Comparison of ENCODE assay signal across 18 cellular contexts in the genomic region with DNA sequence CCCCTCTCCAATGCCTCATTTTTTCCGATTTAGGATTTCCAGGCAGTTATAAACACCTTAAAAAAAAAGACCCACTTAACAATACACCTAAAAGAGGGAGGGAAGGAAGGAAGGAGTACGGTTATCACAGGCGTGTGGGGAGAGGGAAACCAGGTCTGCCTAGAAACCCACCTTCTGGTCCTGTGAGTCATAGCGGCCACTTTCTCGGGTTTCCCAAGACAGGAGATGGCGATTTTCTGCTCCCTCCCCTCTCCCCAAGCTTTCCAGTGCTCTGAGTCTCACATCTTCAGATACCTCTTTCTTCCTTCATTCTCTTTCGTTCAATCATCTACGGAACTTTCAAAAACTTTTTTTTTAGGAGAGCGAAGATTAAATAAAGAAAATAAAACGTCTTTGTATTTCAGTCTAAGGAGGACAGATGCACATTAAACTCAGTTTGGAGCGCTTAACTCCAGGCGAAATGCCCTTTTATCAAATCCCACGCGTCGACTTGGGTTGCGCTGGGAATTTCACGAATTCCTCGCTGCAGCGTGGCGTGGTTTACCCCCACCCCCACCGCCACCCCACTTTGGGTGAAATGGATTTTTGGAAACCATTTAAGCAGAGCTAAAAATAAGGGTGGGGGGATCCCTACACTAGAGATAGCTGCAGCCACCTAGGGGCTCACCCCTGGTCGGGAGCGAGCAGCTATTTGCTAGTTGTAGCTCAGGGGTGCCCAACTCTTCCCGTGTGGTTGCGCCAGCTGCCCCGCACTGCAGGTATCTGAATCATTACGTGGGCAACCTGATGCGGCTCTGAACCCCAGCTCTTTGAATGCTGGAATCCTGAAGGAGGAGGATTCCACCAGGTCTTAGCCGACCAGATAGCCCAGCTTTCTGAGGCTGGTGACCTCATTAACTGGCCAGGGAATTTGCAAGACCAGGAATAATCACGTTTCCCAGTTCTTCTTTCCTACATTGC. TPM values are rescaled to one million over a fixed set of nuclear protein-coding genes. Genes with fewer than 3 reads are reported as not detected.
DNase-seq lines count a peak whose midpoint lies in the region; ATAC-seq and TF ChIP-seq lines count a peak whose summit lies in the region.
"Had no signal": no experiment of that assay in that cellular context is flagged by ENCODE, and none has a peak within 500 bp of the region (broad histone marks: within the 10 kb centered on the region; RNA-seq: fewer than 3 reads in every experiment).

No MANE protein-coding gene starts in this region.

- H2BK5ac ChIP-seq in neuronal stem cell (ENCODE audit: low read length): no peak overlapping the region

- no peak overlapping the region for H3K14ac ChIP-seq in neuronal stem cell (ENCODE audit: low read length)

- H3K4me1 ChIP-seq in GM23338 (ENCODE audit: insufficient read depth) (peaks cover 47% of the 10 kb centered on the region), neuronal stem cell (ENCODE audit: control insufficient read depth in 2 of 2, insufficient read depth in 1 of 2, low read depth in 1 of 2, low read length in 2 of 2) (peaks cover 0 to 5% of the 10 kb centered on the region in 2 donors)

- H3K27me3 ChIP-seq in GM23338 (ENCODE audit: insufficient read depth) (peaks cover 73% of the 10 kb centered on the region), neuronal stem cell (ENCODE audit: control insufficient read depth in 3 of 3, insufficient read depth in 3 of 3, low read depth in 1 of 3, low read length in 3 of 3) (peaks cover 44 to 87% (median 74%) of the 10 kb centered on the region in 3 experiments)

- H3K18ac ChIP-seq in neuronal stem cell (ENCODE audit: low read length): no peak overlapping the region

- H3K36me3 ChIP-seq in GM23338 (ENCODE audit: insufficient read depth): no peaks in the 10 kb centered on the region
- no peaks in the 10 kb centered on the region for H3K36me3 ChIP-seq in neuronal stem cell (replicated peaks in 1 of 2; ENCODE audit: control insufficient read depth in 2 of 2, insufficient read depth in 2 of 2, low read length in 2 of 2)

- no peak overlapping the region for H4K8ac ChIP-seq in neuronal stem cell (ENCODE audit: low read depth, low read length)

- no peak overlapping the region for H3K23ac ChIP-seq in neuronal stem cell (ENCODE audit: low read depth, low read length, poor library complexity)

- peaks cover 5% of the 10 kb centered on the region; the same call in 1 of the 2 replicates for H3K9me2 ChIP-seq in GM23338 (ENCODE audit: insufficient read depth)

- no peak for TF ChIP-seq CTCF in GM23338 (conservative IDR thresholded peaks at IDR 0.05; ENCODE audit: low read depth in 2 of 2)
- TF ChIP-seq CTCF in activated CD8-positive, alpha-beta T cell treated with anti-CD3 and anti-CD28 coated beads for 36 hours (IDR thresholded peaks at IDR 0.05): no peak

- H3K4me1 Mint-ChIP-seq in GM23338: peaks cover 46% of the 10 kb centered on the region
- peaks cover 33% of the 10 kb centered on the region for H3K4me1 Mint-ChIP-seq in activated CD8-positive, alpha-beta T cell treated with anti-CD3 and anti-CD28 coated beads for 36 hours (ENCODE audit: low read depth)

- POLR2A ChIA-PET in activated CD8-positive, alpha-beta T cell treated with anti-CD3 and anti-CD28 coated beads for 36 hours (lab: Charles Lee): no interaction called here

- no peaks in the 10 kb centered on the region for H3K79me2 ChIP-seq in GM23338 (replicated peaks; ENCODE audit: insufficient read depth)

- CTCF ChIA-PET in activated CD8-positive, alpha-beta T cell treated with anti-CD3 and anti-CD28 coated beads for 36 hours (lab: Charles Lee): interaction anchor here (1.3 to 2.5 kb wide), 4 partner anchors 10 to 869 kb away, joined by 3 to 7 read pairs (median 6); no protein-coding TSS in a partner anchor

- H3K4me2 ChIP-seq in GM23338: peak overlapping the region; percentile 98
- peak overlapping the region; percentile 39 for H3K4me2 ChIP-seq in neuronal stem cell (ENCODE audit: insufficient read depth, low read length, poor library complexity, severe bottlenecking)

- DNase-seq in GM23338 (ENCODE audit: low spot score) (peak; percentile 95), iPS DF 4.7 (ENCODE audit: extremely low read depth, low spot score) (peak; percentile 92), neuronal stem cell (ENCODE audit: low spot score) (no peak), NCI-H1092 (lab: John Stamatoyannopoulos, UW) (no peak), NCI-H774 (lab: John Stamatoyannopoulos, UW) (no peak)
- peak; percentile 26 for DNase-seq in activated CD8-positive, alpha-beta T cell treated with anti-CD3 and anti-CD28 coated beads for 36 hours
- DNase-seq: activated B cell treated with CpG ODN at 0.5 μM for 24 hours; activated CD8-positive, alpha-beta memory T cell treated with anti-CD3 and anti-CD28 coated beads for 24 hours; effector CD8-positive, alpha-beta T cell; heart left ventricle; Karpas-422; NCI-H1105 treated with DMSO at 0.1 percent for 48 hours; NCI-H2171 treated with DMSO at 0.1 percent for 48 hours; stimulated activated CD4-positive, alpha-beta T cell treated with anti-CD3 and anti-CD28 coated beads, Interleukin-2, amount 100 ng/mL, for 48 hours had no signal

- H2BK12ac ChIP-seq in neuronal stem cell (ENCODE audit: low read length): no peak overlapping the region

- no peak overlapping the region for H2AFZ ChIP-seq in GM23338
- no peak overlapping the region for H2AFZ ChIP-seq in neuronal stem cell (ENCODE audit: low read length)

- H3K27me3 Mint-ChIP-seq in GM23338 (ENCODE audit: insufficient read depth, low read depth, poor library complexity): peaks cover 73% of the 10 kb centered on the region
- H3K27me3 Mint-ChIP-seq in activated CD8-positive, alpha-beta T cell treated with anti-CD3 and anti-CD28 coated beads for 36 hours: peaks cover 83% of the 10 kb centered on the region

- no CpG with 5 or more reads among the region's 30 CpGs for WGBS in neuronal stem cell (ENCODE audit: extremely low coverage in 2 of 2, insufficient read length in 2 of 2, insufficient replicate concordance in 1 of 2), 2 donors

- H2BK120ac ChIP-seq in neuronal stem cell (ENCODE audit: low read depth, low read length): no peak overlapping the region

- intact Hi-C loops in activated CD8-positive, alpha-beta T cell treated with anti-CD3 and anti-CD28 coated beads for 36 hours (cut with micrococcal nuclease): loop anchor here (2.0 to 10.0 kb wide), 4 partner anchors 141 to 673 kb away; no protein-coding TSS in a partner anchor

- ATAC-seq in GM23338: peak; percentile 8
- no peak for ATAC-seq in activated CD8-positive, alpha-beta T cell treated with anti-CD3 and anti-CD28 coated beads for 36 hours
- no peak for ATAC-seq in GM19455 (IDR thresholded peaks at IDR 0.05; ENCODE audit: unreplicated experiment)
- ATAC-seq: heart left ventricle, left lobe of liver had no signal

- H3K9me3 ChIP-seq in neuronal stem cell (replicated peaks in 1 of 2; ENCODE audit: control insufficient read depth in 2 of 2, insufficient read depth in 1 of 2, low read depth in 1 of 2, low read length in 2 of 2): peaks cover 4 to 5% of the 10 kb centered on the region in 2 donors
- H3K9me3 ChIP-seq: heart left ventricle had no signal

- peaks cover 10% of the 10 kb centered on the region; the same call in 1 of the 2 replicates for H3F3A ChIP-seq in GM23338 (replicated peaks; ENCODE audit: low read depth)

- H3K4me3 ChIP-seq in GM23338 (peak overlapping the region; percentile 83), neuronal stem cell (ENCODE audit: low read length in 2 of 2) (no peak overlapping the region)
- H3K4me3 ChIP-seq: heart left ventricle had no signal

- peaks cover 2% of the 10 kb centered on the region; the same call in 2 of the 3 replicates for H3K36me3 Mint-ChIP-seq in GM23338 (ENCODE audit: low read depth)
- no peaks in the 10 kb centered on the region for H3K36me3 Mint-ChIP-seq in activated CD8-positive, alpha-beta T cell treated with anti-CD3 and anti-CD28 coated beads for 36 hours (ENCODE audit: low read depth)

- H3K27ac ChIP-seq in GM23338 (ENCODE audit: low read depth): no peak overlapping the region
- H3K27ac ChIP-seq in neuronal stem cell (replicated peaks; ENCODE audit: low read length): no peak overlapping the region
- H3K27ac ChIP-seq: heart left ventricle had no signal

- peaks cover 2% of the 10 kb centered on the region; the same call in 2 of the 3 replicates for H3K9me3 Mint-ChIP-seq in GM23338
- H3K9me3 Mint-ChIP-seq in activated CD8-positive, alpha-beta T cell treated with anti-CD3 and anti-CD28 coated beads for 36 hours: no peaks in the 10 kb centered on the region
- H3K9me3 Mint-ChIP-seq: activated B cell treated with CpG ODN at 0.5 μM for 24 hours; activated T-helper 1 cell treated with anti-CD3 and anti-CD28 coated beads, Interleukin-12 subunit alpha, Interleukin-12 subunit beta, Interleukin-2, Interleukin-4 antibody, amounts not matched to agents 30 ng/mL and 10 ng/mL and 1 ng/mL, durations not matched to agents 14 hours and 24 hours and 36 hours; central memory CD8-positive, alpha-beta T cell had no signal

- no peak overlapping the region for H2BK15ac ChIP-seq in neuronal stem cell (ENCODE audit: low read length)

- H3K4me3 Mint-ChIP-seq in GM23338: peak overlapping the region; percentile 93
- H3K4me3 Mint-ChIP-seq in activated CD8-positive, alpha-beta T cell treated with anti-CD3 and anti-CD28 coated beads for 36 hours: no peak overlapping the region
- H3K4me3 Mint-ChIP-seq: activated B cell treated with CpG ODN at 0.5 μM for 24 hours; activated T-helper 1 cell treated with anti-CD3 and anti-CD28 coated beads, Interleukin-12 subunit alpha, Interleukin-12 subunit beta, Interleukin-2, Interleukin-4 antibody, amounts not matched to agents 30 ng/mL and 10 ng/mL and 1 ng/mL, durations not matched to agents 14 hours and 24 hours and 36 hours; central memory CD8-positive, alpha-beta T cell had no signal

- H3K27ac Mint-ChIP-seq in GM23338: no peak overlapping the region
- no peak overlapping the region for H3K27ac Mint-ChIP-seq in activated CD8-positive, alpha-beta T cell treated with anti-CD3 and anti-CD28 coated beads for 36 hours
- H3K27ac Mint-ChIP-seq: activated B cell treated with CpG ODN at 0.5 μM for 24 hours had no signal

- H3K9ac ChIP-seq in neuronal stem cell (ENCODE audit: low read depth, low read length, poor library complexity): no peak overlapping the region

- H3K4ac ChIP-seq in neuronal stem cell (ENCODE audit: low read length): no peak overlapping the region

- no peak overlapping the region for H4K91ac ChIP-seq in neuronal stem cell (ENCODE audit: low read depth, low read length, poor library complexity)

- no peak overlapping the region for H2AK5ac ChIP-seq in neuronal stem cell (ENCODE audit: low read depth, low read length)

- no peaks in the 10 kb centered on the region for H3K79me1 ChIP-seq in neuronal stem cell (ENCODE audit: low read depth, low read length)

- H4K20me1 ChIP-seq in GM23338 (replicated peaks; ENCODE audit: insufficient read depth): no peaks in the 10 kb centered on the region

TF ChIP-seq in GM23338, 12 proteins besides CTCF, POLR2A, EP300 and RAD21 (continues in another document):
- TF ChIP-seq EZH2 (IDR thresholded peaks at IDR 0.05; ENCODE audit: low read depth, unreplicated experiment) (peak; percentile 3), STAT1 (IDR thresholded peaks at IDR 0.05; ENCODE audit: unreplicated experiment) (no peak)

RNA-seq across cellular contexts. Expression of gene TSHZ3, which starts 6.4 kb away (rescaled TPM):
- 8.7 and 8.9 TPM in 2 replicates for total RNA-seq in GM23338 (2014; rRNA removed; shearing (Covaris generic))
- polyA plus RNA-seq in GM23338 (2016; fragmentation: Nextera tagmentation; extraction: Ambion mirVana): 3.3 and 3.8 TPM in 2 replicates
- total RNA-seq in activated CD8-positive, alpha-beta T cell treated with anti-CD3 and anti-CD28 coated beads for 36 hours: under 1 TPM; 0.16 to 0.38 TPM
- polyA plus RNA-seq in neuronal stem cell (2013, experiment 1 of 2): 1.5 TPM
- polyA plus RNA-seq in neuronal stem cell (2013, experiment 2 of 2): 1.6 TPM
- total RNA-seq: activated B cell treated with CpG ODN at 0.5 μM for 24 hours had no signal

Comparison
In these comparisons a context has a peak if more than half of its experiments do, and no peak if none do; other contexts are left out.
1. DNase-seq: peak in GM23338 (single experiment), activated CD8-positive, alpha-beta T cell treated with anti-CD3 and anti-CD28 coated beads for 36 hours (single experiment) and iPS DF 4.7 (single experiment); none in neuronal stem cell (single experiment), NCI-H1092 (single experiment) and NCI-H774 (single experiment).